35 cellular contexts compared by ENCODE assay signal in the genomic region with DNA sequence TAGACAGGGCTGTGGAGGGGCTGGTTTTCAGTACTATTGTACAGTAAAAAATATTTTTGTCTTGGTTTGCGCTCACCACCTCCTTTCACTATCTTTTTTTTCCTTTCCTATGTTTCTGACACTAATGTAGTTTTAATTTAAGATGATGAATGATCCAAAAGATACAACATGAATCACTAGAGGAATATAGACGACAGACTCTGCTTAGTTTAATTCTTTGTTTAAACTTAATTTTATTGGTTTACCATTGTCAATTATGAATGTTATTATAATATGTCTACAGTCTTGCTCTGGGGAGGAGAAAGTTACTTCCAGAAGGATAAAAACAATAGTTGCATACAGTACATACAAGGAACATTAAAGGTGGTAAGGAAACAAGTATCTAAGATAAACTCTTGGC.
DNase-seq lines count a peak whose midpoint lies in the region; ATAC-seq, FAIRE-seq and TF ChIP-seq lines count a peak whose summit lies in the region.
"Had no signal": no experiment of that assay in that cellular context is flagged by ENCODE, and none has a peak within 500 bp of the region (broad histone marks: within the 10 kb centered on the region; RNA-seq: fewer than 3 reads in every experiment).

No MANE protein-coding gene starts in this region.

- H3K4me2 ChIP-seq in SK-N-SH (no peak overlapping the region), SU-DHL-6 (ENCODE audit: low read depth, low read length, poor library complexity, severe bottlenecking) (no peak overlapping the region), H1 (ENCODE audit: insufficient read depth in 1 of 2, low read depth in 2 of 2, low read length in 2 of 2) (no peak overlapping the region), neuronal stem cell (ENCODE audit: insufficient read depth, low read length, poor library complexity, severe bottlenecking) (no peak overlapping the region)
- H3K4me2 ChIP-seq: A549; BLaER1; BLaER1 treated with 17β-estradiol and CSF1 and Interleukin-3, amounts not matched to agents 10 nM and 100 nM had no signal

- H3F3A ChIP-seq in SK-N-SH (replicated peaks; ENCODE audit: insufficient read depth) (no peaks in the 10 kb centered on the region), SU-DHL-6 (ENCODE audit: insufficient read depth) (no peaks in the 10 kb centered on the region)

- no peaks in the 10 kb centered on the region for H4K20me1 ChIP-seq in SK-N-SH (ENCODE audit: insufficient read depth)
- no peaks in the 10 kb centered on the region for H4K20me1 ChIP-seq in SU-DHL-6 (ENCODE audit: low read depth, low read length)
- H4K20me1 ChIP-seq in H1 (replicated peaks in 1 of 2; ENCODE audit: control insufficient read depth in 1 of 2, insufficient read depth in 2 of 2, low read length in 2 of 2) = no peaks in the 10 kb centered on the region
- H4K20me1 ChIP-seq: BLaER1; BLaER1 treated with 17β-estradiol and CSF1 and Interleukin-3, amounts not matched to agents 10 nM and 100 nM had no signal

- no peak overlapping the region for H2BK5ac ChIP-seq in H1 (ENCODE audit: low read depth, low read length)
- no peak overlapping the region for H2BK5ac ChIP-seq in neuronal stem cell (ENCODE audit: low read length)

- H3K36me3 ChIP-seq in SK-N-SH (replicated peaks in 1 of 2; ENCODE audit: control insufficient read depth in 1 of 2, insufficient read depth in 2 of 2, low read length in 1 of 2) = no peaks in the 10 kb centered on the region
- no peaks in the 10 kb centered on the region for H3K36me3 ChIP-seq in SU-DHL-6 (ENCODE audit: low read length)
- H3K36me3 ChIP-seq in H1 (ENCODE audit: control insufficient read depth in 2 of 4, insufficient read depth in 4 of 4, low read length in 3 of 4) = no peaks in the 10 kb centered on the region
- no peaks in the 10 kb centered on the region for H3K36me3 ChIP-seq in neuronal stem cell (replicated peaks in 1 of 2; ENCODE audit: control insufficient read depth in 2 of 2, insufficient read depth in 2 of 2, low read length in 2 of 2)
- H3K36me3 ChIP-seq: BE2C; BLaER1; BLaER1 treated with 17β-estradiol and CSF1 and Interleukin-3, amounts not matched to agents 10 nM and 100 nM had no signal

- H3K79me1 ChIP-seq in H1 (ENCODE audit: low read depth, low read length) (no peaks in the 10 kb centered on the region), neuronal stem cell (ENCODE audit: low read depth, low read length) (no peaks in the 10 kb centered on the region)

- H3K9me2 ChIP-seq in SK-N-SH (0 out of 2 replicates have a peak, but pooled peaks cover 4% of the 10 kb centered on the region), SU-DHL-6 (replicated peaks; ENCODE audit: insufficient read depth, low read length) (no peaks in the 10 kb centered on the region)

- H3K27me3 ChIP-seq in SK-N-SH (ENCODE audit: insufficient read depth) = no peaks in the 10 kb centered on the region
- no peaks in the 10 kb centered on the region for H3K27me3 ChIP-seq in SU-DHL-6 (ENCODE audit: low read length)
- H3K27me3 ChIP-seq in H1 (replicated peaks in 1 of 4; ENCODE audit: control insufficient read depth in 3 of 4, extremely low read depth in 1 of 4, insufficient read depth in 3 of 4, low read length in 3 of 4) = no peaks in the 10 kb centered on the region
- no peaks in the 10 kb centered on the region for H3K27me3 ChIP-seq in neuronal stem cell (ENCODE audit: control insufficient read depth in 3 of 3, insufficient read depth in 3 of 3, low read depth in 1 of 3, low read length in 3 of 3)
- H3K27me3 ChIP-seq: BE2C; BLaER1; BLaER1 treated with 17β-estradiol and CSF1 and Interleukin-3, amounts not matched to agents 10 nM and 100 nM had no signal

- no peak for DNase-seq in SK-N-SH
- DNase-seq in H1 (ENCODE audit: low read depth in 1 of 2, low spot score in 2 of 2) = no peak
- DNase-seq in neuronal stem cell (ENCODE audit: low spot score) = no peak
- no peak for DNase-seq in NCI-H2196 treated with DMSO at 0.1 percent for 48 hours (lab: John Stamatoyannopoulos, UW; ENCODE audit: unreplicated experiment)
- DNase-seq in NCI-H446 treated with DMSO at 0.1 percent for 48 hours (lab: John Stamatoyannopoulos, UW) = no peak
- DNase-seq: 8988T; ACHN; AML-193; BE2C; C1 segment of cervical spinal cord; Caco-2; Calu3; CD4-positive, alpha-beta memory T cell; CD4-positive, alpha-beta T cell; CD4-positive, CD25-positive, alpha-beta regulatory T cell; CD8-positive, alpha-beta memory T cell; CD8-positive, alpha-beta T cell; COR-L47; DMS 273 treated with DMSO at 0.1 percent for 48 hours; DMS153; DMS53; DMS79; DMS79 treated with DMSO at 0.1 percent for 48 hours; DND-41; EL had no signal

- CTCF ChIA-PET in SK-N-SH (lab: Yijun Ruan, JAX) (no interaction called here), H1 (lab: Charles Lee; ENCODE audit: partially characterized antibody) (no interaction called here)

- TF ChIP-seq CTCF in SK-N-SH (IDR thresholded peaks at IDR 0.05) = no peak
- no peak for TF ChIP-seq CTCF in SU-DHL-6 (IDR thresholded peaks at IDR 0.05; ENCODE audit: insufficient read depth, low read length, poor library complexity, severe bottlenecking)
- TF ChIP-seq CTCF in H1 (IDR thresholded peaks at IDR 0.05; ENCODE audit: control extremely low read depth in 1 of 3, insufficient read depth in 1 of 3, low read depth in 1 of 3, low read length in 3 of 3) = no peak

- H2BK15ac ChIP-seq in H1 (ENCODE audit: low read length) (no peak overlapping the region), neuronal stem cell (ENCODE audit: low read length) (no peak overlapping the region)

- ATAC-seq in SK-N-SH treated with all-trans-retinoic acid at 6 μM for 48 hours (peak; percentile 51; the same call in 1 of the 3 replicates), HG03045 (IDR thresholded peaks at IDR 0.05; ENCODE audit: unreplicated experiment) (no peak)
- ATAC-seq: A549; CD8-positive, alpha-beta T cell had no signal

- H3K4me3 ChIP-seq in SK-N-SH (ENCODE audit: low read depth in 2 of 2, low read length in 1 of 2) (no peak overlapping the region), SU-DHL-6 (ENCODE audit: insufficient read depth, low read length, poor library complexity, severe bottlenecking) (no peak overlapping the region), H1 (ENCODE audit: extremely low read depth in 1 of 4, insufficient read depth in 2 of 4, low read depth in 3 of 4, low read length in 4 of 4) (no peak overlapping the region), neuronal stem cell (ENCODE audit: low read length in 2 of 2) (no peak overlapping the region)
- H3K4me3 ChIP-seq: A549; BLaER1; BLaER1 treated with 17β-estradiol and CSF1 and Interleukin-3, amounts not matched to agents 10 nM and 100 nM had no signal

- H3K9me3 ChIP-seq in SK-N-SH (0 out of 2 replicates have a peak, but pooled peaks cover 3% of the 10 kb centered on the region), SU-DHL-6 (ENCODE audit: insufficient read depth, low read length) (no peaks in the 10 kb centered on the region), H1 (ENCODE audit: insufficient read depth in 2 of 2, low read depth in 1 of 2, low read length in 1 of 2) (no peaks in the 10 kb centered on the region), neuronal stem cell (replicated peaks in 1 of 2; ENCODE audit: control insufficient read depth in 2 of 2, insufficient read depth in 1 of 2, low read depth in 1 of 2, low read length in 2 of 2) (no peaks in the 10 kb centered on the region)
- H3K9me3 ChIP-seq: A549; BE2C; BLaER1; BLaER1 treated with 17β-estradiol and CSF1 and Interleukin-3, amounts not matched to agents 10 nM and 100 nM; Caco-2 had no signal

- H3K4me1 ChIP-seq in SK-N-SH (ENCODE audit: control insufficient read depth in 1 of 2, insufficient read depth in 2 of 2, low read depth in 1 of 2, low read length in 1 of 2) (no peaks in the 10 kb centered on the region), H1 (replicated peaks in 1 of 4; ENCODE audit: control insufficient read depth in 3 of 4, insufficient read depth in 4 of 4, low read length in 3 of 4) (no peaks in the 10 kb centered on the region), neuronal stem cell (ENCODE audit: control insufficient read depth in 2 of 2, insufficient read depth in 1 of 2, low read depth in 1 of 2, low read length in 2 of 2) (no peaks in the 10 kb centered on the region)
- H3K4me1 ChIP-seq: A549; BE2C; BLaER1; BLaER1 treated with 17β-estradiol and CSF1 and Interleukin-3, amounts not matched to agents 10 nM and 100 nM had no signal

- H2AK5ac ChIP-seq in H1 (ENCODE audit: low read depth, low read length) = no peak overlapping the region
- H2AK5ac ChIP-seq in neuronal stem cell (ENCODE audit: low read depth, low read length) = no peak overlapping the region

- TF ChIP-seq POLR2A in H1 (IDR thresholded peaks at IDR 0.05; ENCODE audit: control extremely low read depth in 1 of 2, low read depth in 2 of 2, low read length in 2 of 2) = no peak

- H3K56ac ChIP-seq in H1 (replicated peaks; ENCODE audit: insufficient read length, low read depth, low read length) = no peak overlapping the region

- H3K18ac ChIP-seq in H1 (ENCODE audit: extremely low read depth, low read length) = no peak overlapping the region
- H3K18ac ChIP-seq in neuronal stem cell (ENCODE audit: low read length) = no peak overlapping the region

- H2BK120ac ChIP-seq in H1 (replicated peaks; ENCODE audit: low read depth, low read length) = no peak overlapping the region
- H2BK120ac ChIP-seq in neuronal stem cell (ENCODE audit: low read depth, low read length) = no peak overlapping the region

- H3K23me2 ChIP-seq in H1 (ENCODE audit: low read depth, low read length) = no peaks in the 10 kb centered on the region

- H4K91ac ChIP-seq in H1 (replicated peaks; ENCODE audit: insufficient read length, low read length) = no peak overlapping the region
- H4K91ac ChIP-seq in neuronal stem cell (ENCODE audit: low read depth, low read length, poor library complexity) = no peak overlapping the region

- H2BK20ac ChIP-seq in H1 (ENCODE audit: low read length) = no peak overlapping the region

- H3K23ac ChIP-seq in H1 (ENCODE audit: insufficient read length) = no peak overlapping the region
- no peak overlapping the region for H3K23ac ChIP-seq in neuronal stem cell (ENCODE audit: low read depth, low read length, poor library complexity)

- H3K27ac ChIP-seq in SK-N-SH (ENCODE audit: low read depth in 2 of 2, low read length in 1 of 2) (no peak overlapping the region), SU-DHL-6 (ENCODE audit: low read depth, low read length) (no peak overlapping the region), H1 (ENCODE audit: low read depth, low read length) (no peak overlapping the region), neuronal stem cell (replicated peaks; ENCODE audit: low read length) (no peak overlapping the region)
- H3K27ac ChIP-seq: 22Rv1; A549; BLaER1; BLaER1 treated with 17β-estradiol and CSF1 and Interleukin-3, amounts not matched to agents 10 nM and 100 nM; C4-2B had no signal

- 59% methylated on average over 2 of the region's 2 CpGs for WGBS in SK-N-SH (ENCODE audit: low lambda C conversion rate)
- WGBS in H1 (ENCODE audit: extremely low coverage in 1 of 2, insufficient coverage in 1 of 2, insufficient read length in 1 of 2, insufficient replicate concordance in 2 of 2, low coverage in 1 of 2, low lambda C conversion rate in 2 of 2, missing lambda C conversion rate in 1 of 2), 2 experiments = 100% methylated on average over 2 of the region's 2 CpGs; no CpG with 5 or more reads in 1 of the 2 experiments
- WGBS in neuronal stem cell (ENCODE audit: extremely low coverage in 2 of 2, insufficient read length in 2 of 2, insufficient replicate concordance in 1 of 2), 2 donors = no CpG with 5 or more reads among the region's 2 CpGs

- H4K5ac ChIP-seq in H1 (ENCODE audit: insufficient read length, low read depth, low read length) = no peak overlapping the region

- no peak overlapping the region for H2AFZ ChIP-seq in SK-N-SH (ENCODE audit: low read depth)
- H2AFZ ChIP-seq in SU-DHL-6 (ENCODE audit: low read depth, low read length, severe bottlenecking) = peak overlapping the region; percentile 5
- 0 out of 2 replicates have a peak overlapping the region, but pooled peaks have one; percentile 55 for H2AFZ ChIP-seq in H1 (ENCODE audit: low read length)
- peak overlapping the region; percentile 33 for H2AFZ ChIP-seq in neuronal stem cell (ENCODE audit: low read length)

- no peaks in the 10 kb centered on the region for H3K79me2 ChIP-seq in SK-N-SH (ENCODE audit: insufficient read depth)
- no peaks in the 10 kb centered on the region for H3K79me2 ChIP-seq in SU-DHL-6 (ENCODE audit: insufficient read depth, low read length)
- no peaks in the 10 kb centered on the region for H3K79me2 ChIP-seq in H1 (ENCODE audit: control insufficient read depth in 1 of 2, insufficient read depth in 2 of 2, low read length in 2 of 2)

- TF ChIP-seq RAD21 in SK-N-SH (IDR thresholded peaks at IDR 0.05; ENCODE audit: low read length) (no peak), H1 (IDR thresholded peaks at IDR 0.05 in 1 of 2, conservative IDR thresholded peaks at IDR 0.05 in 1 of 2; ENCODE audit: low read depth in 2 of 2, low read length in 2 of 2) (no peak)

- H3K9ac ChIP-seq in SK-N-SH (no peak overlapping the region), SU-DHL-6 (ENCODE audit: low read length) (no peak overlapping the region), H1 (replicated peaks in 1 of 4; ENCODE audit: extremely low read depth in 1 of 4, low read depth in 3 of 4, low read length in 3 of 4) (no peak overlapping the region), neuronal stem cell (ENCODE audit: low read depth, low read length, poor library complexity) (no peak overlapping the region)
- H3K9ac ChIP-seq: BLaER1; BLaER1 treated with 17β-estradiol and CSF1 and Interleukin-3, amounts not matched to agents 10 nM and 100 nM had no signal

- no peak overlapping the region for H2BK12ac ChIP-seq in H1 (ENCODE audit: low read depth, low read length)
- no peak overlapping the region for H2BK12ac ChIP-seq in neuronal stem cell (ENCODE audit: low read length)

- H3K14ac ChIP-seq in H1 (ENCODE audit: insufficient read length) (no peak overlapping the region), neuronal stem cell (ENCODE audit: low read length) (no peak overlapping the region)

- no peak overlapping the region for H4K8ac ChIP-seq in H1 (ENCODE audit: extremely low read depth, insufficient read depth, low read length)
- no peak overlapping the region for H4K8ac ChIP-seq in neuronal stem cell (ENCODE audit: low read depth, low read length)

- TF ChIP-seq EP300 in SK-N-SH (IDR thresholded peaks at IDR 0.05; ENCODE audit: borderline replicate concordance in 1 of 2, low read depth in 1 of 2, low read length in 1 of 2) = no peak
- no peak for TF ChIP-seq EP300 in H1 (IDR thresholded peaks at IDR 0.05; ENCODE audit: borderline replicate concordance in 1 of 2, low read depth in 2 of 2, low read length in 2 of 2)

- H3K4ac ChIP-seq in H1 (replicated peaks; ENCODE audit: insufficient read length, low read depth, low read length) (no peak overlapping the region), neuronal stem cell (ENCODE audit: low read length) (no peak overlapping the region)

- POLR2A ChIA-PET in SK-N-SH (lab: Yijun Ruan, JAX) (no interaction called here), H1 (lab: Charles Lee; ENCODE audit: partially characterized antibody) (no interaction called here)

- FAIRE-seq in H1 (lab: Jason Lieb, UNC) = no peak
- FAIRE-seq: A204.1, A549, D721Med had no signal
